In the genomic region with DNA sequence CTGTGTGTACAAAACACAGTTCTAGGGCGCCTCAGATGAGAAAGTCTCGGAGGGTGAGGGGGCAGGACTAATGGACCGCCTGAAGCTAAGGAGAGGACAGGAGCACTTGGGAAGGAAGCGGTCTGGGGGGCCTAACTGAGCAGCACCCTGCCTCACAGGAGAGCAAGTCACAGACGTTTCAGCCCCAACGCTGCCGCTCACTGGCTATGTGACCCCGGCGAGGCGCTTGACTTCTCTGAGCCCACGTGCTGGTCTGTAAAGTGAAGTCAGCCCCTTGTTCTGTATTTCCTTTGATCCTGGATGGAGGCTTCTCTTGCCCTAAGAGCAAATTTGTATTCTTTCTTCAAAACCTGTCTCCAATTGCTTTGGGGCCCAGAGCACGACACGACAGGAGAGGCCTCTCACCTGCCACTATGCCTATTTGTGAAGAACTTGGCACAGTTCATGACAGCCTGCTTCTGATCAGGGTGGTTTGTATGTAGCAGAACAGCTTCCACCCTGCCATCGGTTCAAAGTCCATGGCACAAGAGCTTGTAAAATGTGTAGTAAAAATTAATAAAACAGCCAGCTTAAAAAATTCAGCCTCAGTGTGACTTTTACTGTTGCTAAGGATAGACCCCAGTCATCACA, we compare ENCODE assay signal across 19 cellular contexts. TPM values are rescaled to one million over a fixed set of nuclear protein-coding genes. Genes with fewer than 3 reads are reported as not detected.
"Had no signal": no experiment of that assay in that cellular context is flagged by ENCODE, and none has a peak within 500 bp of the region (broad histone marks: within the 10 kb centered on the region; RNA-seq: fewer than 3 reads in every experiment).

No MANE protein-coding gene starts in this region.

- H3K27me3 Mint-ChIP-seq: stimulated activated naive B cell treated with anti-CD40 and anti-IgM and Interleukin-4, amounts not matched to agents 10 μg/mL and 1 μg/mL and 100 μg/mL, for 72 hours had no signal

- H3K36me3 ChIP-seq: ascending aorta, WERI-Rb-1 had no signal

- H3K27ac Mint-ChIP-seq: activated CD4-positive, alpha-beta memory T cell treated with anti-CD3 and anti-CD28 coated beads, Interleukin-2, amount 10 ng/mL, durations not matched to agents 7 days and 5 days; activated CD4-positive, alpha-beta T cell treated with anti-CD3 and anti-CD28 coated beads for 36 hours; activated naive CD8-positive, alpha-beta T cell treated with anti-CD3 and anti-CD28 coated beads, Interleukin-2, amount 50 U/mL, for 24 hours; mesothelial cell of epicardium; progenitor cell of endocrine pancreas; stimulated activated naive B cell treated with anti-CD40 and anti-IgM and Interleukin-4, amounts not matched to agents 10 μg/mL and 1 μg/mL and 100 μg/mL, for 72 hours; T-cell had no signal

- H3K9me3 ChIP-seq: ascending aorta, gastroesophageal sphincter, right lobe of liver, upper lobe of left lung had no signal

- H3K9me3 Mint-ChIP-seq: activated CD4-positive, alpha-beta memory T cell treated with anti-CD3 and anti-CD28 coated beads, Interleukin-2, amount 10 ng/mL, durations not matched to agents 7 days and 5 days; activated naive CD8-positive, alpha-beta T cell treated with anti-CD3 and anti-CD28 coated beads, Interleukin-2, amount 50 U/mL, for 24 hours; mesothelial cell of epicardium; naive B cell; stimulated activated naive B cell treated with anti-CD40 and anti-IgM and Interleukin-4, amounts not matched to agents 10 μg/mL and 1 μg/mL and 100 μg/mL, for 72 hours; T-cell had no signal

- DNase-seq: activated CD4-positive, alpha-beta memory T cell treated with anti-CD3 and anti-CD28 coated beads, Interleukin-2, amount 10 ng/mL, durations not matched to agents 7 days and 5 days; activated CD4-positive, alpha-beta T cell treated with anti-CD3 and anti-CD28 coated beads for 36 hours; activated CD8-positive, alpha-beta memory T cell treated with anti-CD3 and anti-CD28 coated beads, Interleukin-2, amount 50 U/mL, for 4 hours; activated naive CD4-positive, alpha-beta T cell treated with Interleukin-2 at 50 U/mL for 16 hours; activated naive CD8-positive, alpha-beta T cell treated with anti-CD3 and anti-CD28 coated beads, Interleukin-2, amount 50 U/mL, for 24 hours; effector CD8-positive, alpha-beta T cell; naive B cell; nucleus accumbens; right lobe of liver; stimulated activated CD4-positive, alpha-beta T cell treated with anti-CD3 and anti-CD28 coated beads, Interleukin-2, amount 100 ng/mL, for 24 hours; stimulated activated naive B cell treated with anti-CD40 and anti-IgM and Interleukin-4, amounts not matched to agents 10 μg/mL and 1 μg/mL and 100 μg/mL, for 72 hours; T-cell; upper lobe of left lung; WERI-Rb-1 had no signal

- H3K4me3 ChIP-seq: ascending aorta, coronary artery, gastroesophageal sphincter, right lobe of liver, upper lobe of left lung had no signal

- H3K27ac ChIP-seq: ascending aorta, coronary artery, gastroesophageal sphincter, right lobe of liver, upper lobe of left lung, WERI-Rb-1 had no signal

- ATAC-seq: activated CD4-positive, alpha-beta T cell treated with anti-CD3 and anti-CD28 coated beads for 36 hours; activated naive CD8-positive, alpha-beta T cell treated with anti-CD3 and anti-CD28 coated beads, Interleukin-2, amount 50 U/mL, for 24 hours; gastroesophageal sphincter; stimulated activated naive B cell treated with anti-CD40 and anti-IgM and Interleukin-4, amounts not matched to agents 10 μg/mL and 1 μg/mL and 100 μg/mL, for 72 hours; T-cell had no signal

- H3K4me3 Mint-ChIP-seq: activated CD4-positive, alpha-beta memory T cell treated with anti-CD3 and anti-CD28 coated beads, Interleukin-2, amount 10 ng/mL, durations not matched to agents 7 days and 5 days; activated CD4-positive, alpha-beta T cell treated with anti-CD3 and anti-CD28 coated beads for 36 hours; activated naive CD8-positive, alpha-beta T cell treated with anti-CD3 and anti-CD28 coated beads, Interleukin-2, amount 50 U/mL, for 24 hours; mesothelial cell of epicardium; naive B cell; stimulated activated naive B cell treated with anti-CD40 and anti-IgM and Interleukin-4, amounts not matched to agents 10 μg/mL and 1 μg/mL and 100 μg/mL, for 72 hours; T-cell had no signal

- H3K4me1 ChIP-seq: ascending aorta had no signal

- H3K27me3 ChIP-seq: ascending aorta, gastroesophageal sphincter, right lobe of liver, upper lobe of left lung had no signal

RNA-seq across cellular contexts. Expression of a gene that starts 59.1 kb away (rescaled TPM):
- total RNA-seq: activated CD4-positive, alpha-beta T cell treated with anti-CD3 and anti-CD28 coated beads for 36 hours had no signal
